Comparison of ENCODE assay signal across 19 cellular contexts in genomic region chr1:72845981-72846380, GRCh38.
DNase-seq lines count a peak whose midpoint lies in the region; ATAC-seq and TF ChIP-seq lines count a peak whose summit lies in the region.
"Had no signal": no experiment of that assay in that cellular context is flagged by ENCODE, and none has a peak within 500 bp of the region (broad histone marks: within the 10 kb centered on the region; RNA-seq: fewer than 3 reads in every experiment).

No MANE protein-coding gene starts in this region.

- DNase-seq in NOMO-1 (lab: John Stamatoyannopoulos, UW; ENCODE audit: unreplicated experiment in 2 of 2) (peak; percentile 6 to 65), NOMO-1 treated with dmso at 0.1 percent for 144 hours (lab: John Stamatoyannopoulos, UW; ENCODE audit: unreplicated experiment) (no peak), PC-3 (no peak), left colon (no peak), T-cell (no peak)
- no peak for DNase-seq in T-helper 2 cell treated with Interferon-gamma antibody and Interleukin-4, amounts not matched to agents 5 μg/mL and 100 μg/mL, for 36 hours (ENCODE audit: low spot score)
- DNase-seq: CD4-positive, CD25-positive, alpha-beta regulatory T cell; DMS153; DND-41; Kasumi-1; NCI-H1092; NCI-H1417 treated with DMSO at 0.1 percent for 48 hours; NCI-H1694 treated with DMSO at 0.1 percent for 48 hours; NCI-H2227 treated with DMSO at 0.1 percent for 48 hours; Peyer's patch had no signal

- ATAC-seq in PC-3 (peak; percentile 56), left colon (peak; percentile 75), T-cell (replicated peaks in 1 of 4) (no peak), HG03175 (IDR thresholded peaks at IDR 0.05; ENCODE audit: unreplicated experiment) (no peak)
- ATAC-seq: SK-N-SH treated with all-trans-retinoic acid at 6 μM for 48 hours had no signal

- no peaks in the 10 kb centered on the region for H3F3A ChIP-seq in PC-3 (ENCODE audit: low read length, unreplicated experiment)

- no peaks in the 10 kb centered on the region for H3K27me3 Mint-ChIP-seq in T-cell
- no peaks in the 10 kb centered on the region for H3K27me3 Mint-ChIP-seq in T-helper 2 cell treated with Interferon-gamma antibody and Interleukin-4, amounts not matched to agents 5 μg/mL and 100 μg/mL, for 36 hours (ENCODE audit: low read depth)

- no peaks in the 10 kb centered on the region for H3K79me2 ChIP-seq in PC-3 (ENCODE audit: low read length)

- H3K4me2 ChIP-seq in PC-3 (ENCODE audit: low read length), result no peak overlapping the region
- H3K4me2 ChIP-seq: BLaER1 had no signal

- no peak overlapping the region for H2AFZ ChIP-seq in PC-3 (ENCODE audit: low read length)

- no peaks in the 10 kb centered on the region for H3K9me3 ChIP-seq in PC-3 (ENCODE audit: low read length)
- H3K9me3 ChIP-seq: BLaER1, Peyer's patch, SJCRH30 had no signal

- H3K4me3 ChIP-seq in PC-3 (ENCODE audit: low read length), result no peak overlapping the region
- H3K4me3 ChIP-seq: BLaER1, Peyer's patch, SJCRH30 had no signal

- no peaks in the 10 kb centered on the region for H3K27me3 ChIP-seq in PC-3 (ENCODE audit: low read length)
- H3K27me3 ChIP-seq: BLaER1, Peyer's patch, SJCRH30 had no signal

- no peak for TF ChIP-seq CTCF in PC-3 (conservative IDR thresholded peaks at IDR 0.05; ENCODE audit: low read depth, low read length)

- no peaks in the 10 kb centered on the region for H3K4me1 Mint-ChIP-seq in T-cell
- H3K4me1 Mint-ChIP-seq in T-helper 2 cell treated with Interferon-gamma antibody and Interleukin-4, amounts not matched to agents 5 μg/mL and 100 μg/mL, for 36 hours (ENCODE audit: low read depth), result no peaks in the 10 kb centered on the region
- H3K4me1 Mint-ChIP-seq: CD4-positive, CD25-positive, alpha-beta regulatory T cell had no signal

- CTCF ChIA-PET in PC-3 (lab: Charles Lee), result no interaction called here
- CTCF ChIA-PET in T-cell (lab: Charles Lee), result no interaction called here

- peaks cover 0 to 16% (median 8%) of the 10 kb centered on the region in 3 donors for H3K9me3 Mint-ChIP-seq in T-cell
- H3K9me3 Mint-ChIP-seq in T-helper 2 cell treated with Interferon-gamma antibody and Interleukin-4, amounts not matched to agents 5 μg/mL and 100 μg/mL, for 36 hours, result peaks cover 24% of the 10 kb centered on the region

- H3K36me3 ChIP-seq in PC-3 (ENCODE audit: low read depth, low read length), result no peaks in the 10 kb centered on the region
- H3K36me3 ChIP-seq: BLaER1, Peyer's patch, SJCRH30 had no signal

- H3K27ac ChIP-seq in PC-3 (ENCODE audit: low read length), result no peak overlapping the region
- H3K27ac ChIP-seq: BLaER1, Peyer's patch, SJCRH30 had no signal

- no TSS peak for BruUV-seq in PC-3 (replicated peaks; lab: Mats Ljungman, UMichigan)

- H3K4me3 Mint-ChIP-seq in T-cell, result no peak overlapping the region
- H3K4me3 Mint-ChIP-seq in T-helper 2 cell treated with Interferon-gamma antibody and Interleukin-4, amounts not matched to agents 5 μg/mL and 100 μg/mL, for 36 hours, result no peak overlapping the region
- H3K4me3 Mint-ChIP-seq: CD4-positive, CD25-positive, alpha-beta regulatory T cell had no signal

- POLR2A ChIA-PET in PC-3 (lab: Charles Lee; ENCODE audit: unreplicated experiment) (no interaction called here), T-cell (lab: Charles Lee) (no interaction called here)

- no peak overlapping the region for H3K27ac Mint-ChIP-seq in T-cell
- no peak overlapping the region for H3K27ac Mint-ChIP-seq in T-helper 2 cell treated with Interferon-gamma antibody and Interleukin-4, amounts not matched to agents 5 μg/mL and 100 μg/mL, for 36 hours
- H3K27ac Mint-ChIP-seq: CD4-positive, CD25-positive, alpha-beta regulatory T cell had no signal

- H3K36me3 Mint-ChIP-seq in T-cell, result no peaks in the 10 kb centered on the region
- no peaks in the 10 kb centered on the region for H3K36me3 Mint-ChIP-seq in T-helper 2 cell treated with Interferon-gamma antibody and Interleukin-4, amounts not matched to agents 5 μg/mL and 100 μg/mL, for 36 hours (ENCODE audit: low read depth)
- H3K36me3 Mint-ChIP-seq: CD4-positive, CD25-positive, alpha-beta regulatory T cell had no signal

- H3K9ac ChIP-seq in PC-3 (ENCODE audit: low read length), result no peak overlapping the region
- H3K9ac ChIP-seq: BLaER1 had no signal

- H3K9me2 ChIP-seq in PC-3 (replicated peaks; ENCODE audit: low read length), result no peaks in the 10 kb centered on the region

- intact Hi-C loops in PC-3 (cut with micrococcal nuclease), result loop anchor here (2.0 to 10.0 kb wide), 2 partner anchors 223 to 661 kb away; no protein-coding TSS in a partner anchor
- intact Hi-C loops in left colon (cut with DNase I, micrococcal nuclease), result no loop called here

- no peaks in the 10 kb centered on the region for H4K20me1 ChIP-seq in PC-3 (ENCODE audit: low read length)
- H4K20me1 ChIP-seq: BLaER1 had no signal

- H3K4me1 ChIP-seq in PC-3 (ENCODE audit: insufficient read depth, low read length), result no peaks in the 10 kb centered on the region
- H3K4me1 ChIP-seq: BLaER1, Peyer's patch, SJCRH30 had no signal

Comparison
In these comparisons a context has a peak if more than half of its experiments do, and no peak if none do; other contexts are left out.
1. DNase-seq: peak in NOMO-1 (2 of 2); none in NOMO-1 treated with dmso at 0.1 percent for 144 hours (single experiment), PC-3 (single experiment), left colon (0 of 2), T-cell (0 of 34) and T-helper 2 cell treated with Interferon-gamma antibody and Interleukin-4, amounts not matched to agents 5 μg/mL and 100 μg/mL, for 36 hours (single experiment).
2. ATAC-seq: peak in PC-3 (single experiment) and left colon (single experiment); none in T-cell (0 of 4) and HG03175 (single experiment).